In genomic region chr15:89806565-89807550, GRCh38 we compare ENCODE assay signal across 1 cellular context.
TF ChIP-seq lines count a peak whose summit lies in the region.

No MANE protein-coding gene starts in this region.

TF ChIP-seq in HepG2, 621 proteins besides CTCF, POLR2A, EP300 and RAD21 (continued from another document and continues in another):
- no peak for TF ChIP-seq THAP8 (CRISPR knock-in tag; IDR thresholded peaks at IDR 0.05; ENCODE audit: borderline replicate concordance)
- TF ChIP-seq HIC2 (CRISPR knock-in tag; IDR thresholded peaks at IDR 0.05; ENCODE audit: low read depth), result peak; percentile 100
- peak; percentile 80; the same call in 1 of the 2 replicates for TF ChIP-seq MEF2D (CRISPR knock-in tag; IDR thresholded peaks at IDR 0.05)
- TF ChIP-seq MLX (CRISPR knock-in tag; IDR thresholded peaks at IDR 0.05), result peak; percentile 61; the same call in 1 of the 2 replicates
- peak; percentile 62 for TF ChIP-seq SKI (IDR thresholded peaks at IDR 0.05; ENCODE audit: partially characterized antibody)
- TF ChIP-seq MIXL1 (CRISPR knock-in tag; IDR thresholded peaks at IDR 0.05), result peak; percentile 77; the same call in 1 of the 2 replicates
- TF ChIP-seq JDP2 (CRISPR knock-in tag; IDR thresholded peaks at IDR 0.05; ENCODE audit: borderline replicate concordance), result no peak
- peak; percentile 89 for TF ChIP-seq ZNF580 (CRISPR knock-in tag; IDR thresholded peaks at IDR 0.05; ENCODE audit: borderline replicate concordance, low read depth)
- TF ChIP-seq ZNF605 (CRISPR knock-in tag; IDR thresholded peaks at IDR 0.05), result peak; percentile 76
- no peak for TF ChIP-seq GLMP (CRISPR knock-in tag; IDR thresholded peaks at IDR 0.05; ENCODE audit: borderline replicate concordance)
- peak; percentile 54 for TF ChIP-seq NCOA2 (CRISPR knock-in tag; IDR thresholded peaks at IDR 0.05)
- TF ChIP-seq SP5 (CRISPR knock-in tag; IDR thresholded peaks at IDR 0.05; ENCODE audit: borderline replicate concordance, low read depth), result peak; percentile 87
- TF ChIP-seq POLR2G (IDR thresholded peaks at IDR 0.05; ENCODE audit: low read depth, low read length), result peak; percentile 83
- TF ChIP-seq ZSCAN30 (CRISPR knock-in tag; IDR thresholded peaks at IDR 0.05), result peak; percentile 71; the same call in 1 of the 2 replicates
- TF ChIP-seq ZNF296 (CRISPR knock-in tag; conservative IDR thresholded peaks at IDR 0.05), result 0 out of 2 replicates have a peak, but pooled peaks have one; percentile 29
- no peak for TF ChIP-seq HHEX (CRISPR knock-in tag; IDR thresholded peaks at IDR 0.05)
- TF ChIP-seq ZNF773 (CRISPR knock-in tag; IDR thresholded peaks at IDR 0.05; ENCODE audit: borderline replicate concordance), result no peak
- TF ChIP-seq BRCA1 (CRISPR knock-in tag; IDR thresholded peaks at IDR 0.05), result peak; percentile 90
- TF ChIP-seq TFDP1 (CRISPR knock-in tag; IDR thresholded peaks at IDR 0.05; ENCODE audit: borderline replicate concordance), result peak; percentile 58; the same call in 1 of the 2 replicates
- TF ChIP-seq ZNF263 (CRISPR knock-in tag; IDR thresholded peaks at IDR 0.05), result 0 out of 2 replicates have a peak, but pooled peaks have one; percentile 51
- peak; percentile 63; the same call in 1 of the 2 replicates for TF ChIP-seq HIVEP1 (CRISPR knock-in tag; IDR thresholded peaks at IDR 0.05)
- TF ChIP-seq ZNF883 (CRISPR knock-in tag; IDR thresholded peaks at IDR 0.05; ENCODE audit: not compliant biosample characterization), result peak; percentile 26
- no peak for TF ChIP-seq ZNF12 (CRISPR knock-in tag; IDR thresholded peaks at IDR 0.05)
- 0 out of 2 replicates have a peak, but pooled peaks have one; percentile 57 for TF ChIP-seq TEF (CRISPR knock-in tag; IDR thresholded peaks at IDR 0.05)
- no peak for TF ChIP-seq ZNF720 (CRISPR knock-in tag; IDR thresholded peaks at IDR 0.05)
- TF ChIP-seq SRSF9 (IDR thresholded peaks at IDR 0.05; ENCODE audit: borderline replicate concordance, insufficient read depth, low read depth, low read length, poor library complexity, severe bottlenecking), result no peak
- TF ChIP-seq ZNF616 (CRISPR knock-in tag; IDR thresholded peaks at IDR 0.05; ENCODE audit: low read depth), result 0 out of 2 replicates have a peak, but pooled peaks have one; percentile 57
- peak; percentile 45; the same call in 1 of the 2 replicates for TF ChIP-seq CCDC6 (CRISPR knock-in tag; IDR thresholded peaks at IDR 0.05)
- TF ChIP-seq ZNF781 (CRISPR knock-in tag; IDR thresholded peaks at IDR 0.05; ENCODE audit: borderline replicate concordance, not compliant biosample characterization), result no peak
- TF ChIP-seq ELF3 (CRISPR knock-in tag; IDR thresholded peaks at IDR 0.05), result peak; percentile 87
- TF ChIP-seq ZNF501 (CRISPR knock-in tag; IDR thresholded peaks at IDR 0.05), result peak; percentile 57; the same call in 1 of the 2 replicates
- TF ChIP-seq BCLAF1 (IDR thresholded peaks at IDR 0.05), result no peak
- no peak for TF ChIP-seq ATF5 (CRISPR knock-in tag; IDR thresholded peaks at IDR 0.05; ENCODE audit: low read depth)
- no peak for TF ChIP-seq GMEB2 (CRISPR knock-in tag; IDR thresholded peaks at IDR 0.05; ENCODE audit: low read depth)
- peak; percentile 55 for TF ChIP-seq IKZF4 (CRISPR knock-in tag; IDR thresholded peaks at IDR 0.05; ENCODE audit: borderline replicate concordance, low read depth, not compliant biosample characterization)
- TF ChIP-seq KLF16 (CRISPR knock-in tag; IDR thresholded peaks at IDR 0.05), result peak in 1 of 2 experiments; percentile 77; a peak in 1 of 4 replicates
- peak; percentile 74; the same call in 1 of the 2 replicates for TF ChIP-seq RCOR2 (CRISPR knock-in tag; IDR thresholded peaks at IDR 0.05)
- no peak for TF ChIP-seq FUBP1 (CRISPR knock-in tag; IDR thresholded peaks at IDR 0.05; ENCODE audit: borderline replicate concordance)
- no peak for TF ChIP-seq CCAR2 (optimal IDR thresholded peaks at IDR 0.05; ENCODE audit: low read depth, low read length)
- TF ChIP-seq FOXK2 (IDR thresholded peaks at IDR 0.05), result no peak
- peak; percentile 79; the same call in 1 of the 2 replicates for TF ChIP-seq ZNF609 (CRISPR knock-in tag; IDR thresholded peaks at IDR 0.05; ENCODE audit: borderline replicate concordance)
